In the genomic region with DNA sequence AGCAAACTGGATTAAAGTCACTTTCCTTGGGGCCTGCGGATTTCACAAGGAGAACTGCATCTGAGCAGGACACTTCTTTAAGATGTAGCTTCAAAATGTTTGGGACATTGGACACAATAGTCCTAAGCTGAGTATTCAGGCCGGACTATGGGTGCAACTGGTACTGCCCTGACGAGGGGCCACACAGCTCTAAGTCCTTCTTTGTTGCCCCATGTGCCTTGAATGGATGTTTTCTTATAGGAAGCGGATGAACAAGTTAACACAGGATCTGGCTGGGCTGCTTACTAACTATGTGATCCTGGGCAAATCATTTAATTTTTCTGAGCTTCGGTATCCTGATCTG, we compare ENCODE assay signal across 15 cellular contexts.
DNase-seq lines count a peak whose midpoint lies in the region; ATAC-seq, FAIRE-seq and TF ChIP-seq lines count a peak whose summit lies in the region.
"Had no signal": no experiment of that assay in that cellular context is flagged by ENCODE, and none has a peak within 500 bp of the region (broad histone marks: within the 10 kb centered on the region; RNA-seq: fewer than 3 reads in every experiment).

No MANE protein-coding gene starts in this region.

- H4K20me1 ChIP-seq in H9 (ENCODE audit: control insufficient read depth, insufficient read depth, insufficient read length) = peaks cover 2% of the 10 kb centered on the region

- no peak overlapping the region for H2BK12ac ChIP-seq in H9 (ENCODE audit: insufficient read length, low read depth, low read length)

- H3K79me2 ChIP-seq in H9 (ENCODE audit: insufficient read depth, low read length) = no peaks in the 10 kb centered on the region

- 91% methylated on average over 5 of the region's 5 CpGs for WGBS in A549 (ENCODE audit: missing lambda C conversion rate)
- no CpG with 5 or more reads among the region's 5 CpGs for WGBS in H9 (ENCODE audit: extremely low coverage, insufficient read length, low lambda C conversion rate)

- FAIRE-seq in A549 (lab: Jason Lieb, UNC) = no peak

- H3K9me3 Mint-ChIP-seq in Calu3 (ENCODE audit: low read depth, unreplicated experiment) (no peaks in the 10 kb centered on the region), endothelial cell (ENCODE audit: unreplicated experiment) (no peaks in the 10 kb centered on the region), H9 (no peaks in the 10 kb centered on the region)
- H3K9me3 Mint-ChIP-seq in activated naive CD8-positive, alpha-beta T cell treated with anti-CD3 and anti-CD28 coated beads, Interleukin-2, amount 50 U/mL, for 24 hours = no peaks in the 10 kb centered on the region
- H3K9me3 Mint-ChIP-seq: CD8-positive, alpha-beta T cell; stimulated activated naive CD8-positive, alpha-beta T cell treated with anti-CD3 and anti-CD28 coated beads, Interleukin-15, amount 100 ng/mL, for 72 hours; T-helper 1 cell treated with Interleukin-12 subunit alpha and Interleukin-12 subunit beta and Interleukin-4 antibody, amounts not matched to agents 30 μg/mL and 1 μg/mL, for 36 hours had no signal

- H3K36me3 Mint-ChIP-seq in Calu3 (ENCODE audit: insufficient read depth, unreplicated experiment) = peaks cover 98% of the 10 kb centered on the region
- peaks cover 64% of the 10 kb centered on the region for H3K36me3 Mint-ChIP-seq in activated naive CD8-positive, alpha-beta T cell treated with anti-CD3 and anti-CD28 coated beads, Interleukin-2, amount 50 U/mL, for 24 hours (ENCODE audit: low read depth)
- no peaks in the 10 kb centered on the region for H3K36me3 Mint-ChIP-seq in endothelial cell (ENCODE audit: low read depth, unreplicated experiment)
- H3K36me3 Mint-ChIP-seq in H9 (ENCODE audit: insufficient read depth in 1 of 3, low read depth in 3 of 3) = no peaks in the 10 kb centered on the region; a peak in 1 of 7 replicates

- peaks cover 98% of the 10 kb centered on the region for H3K36me3 ChIP-seq in lower lobe of right lung

- no peaks in the 10 kb centered on the region for H3K27me3 Mint-ChIP-seq in Calu3 (ENCODE audit: unreplicated experiment)
- no peaks in the 10 kb centered on the region for H3K27me3 Mint-ChIP-seq in activated naive CD8-positive, alpha-beta T cell treated with anti-CD3 and anti-CD28 coated beads, Interleukin-2, amount 50 U/mL, for 24 hours
- H3K27me3 Mint-ChIP-seq in endothelial cell (ENCODE audit: unreplicated experiment) = peaks cover 2% of the 10 kb centered on the region
- H3K27me3 Mint-ChIP-seq in H9 (ENCODE audit: low read depth) = no peaks in the 10 kb centered on the region
- H3K27me3 Mint-ChIP-seq: stimulated activated naive CD8-positive, alpha-beta T cell treated with anti-CD3 and anti-CD28 coated beads, Interleukin-15, amount 100 ng/mL, for 72 hours had no signal

- no peak overlapping the region for H2BK20ac ChIP-seq in H9 (ENCODE audit: low read depth, low read length, poor library complexity, severe bottlenecking)

- POLR2A ChIA-PET in A549 (lab: Yijun Ruan, JAX) = no interaction called here

- H3K4me2 ChIP-seq in A549 (no peak overlapping the region; the same call in 2 of the 3 replicates), H9 (ENCODE audit: insufficient read depth, insufficient read length, low read length) (no peak overlapping the region)

- no peak for TF ChIP-seq POLR2A in A549 (IDR thresholded peaks at IDR 0.05; ENCODE audit: low read length)

- H3K9me3 ChIP-seq in A549 (no peaks in the 10 kb centered on the region), lower lobe of right lung (no peaks in the 10 kb centered on the region), H9 (ENCODE audit: control insufficient read depth, low read depth, low read length) (no peaks in the 10 kb centered on the region)
- H3K9me3 ChIP-seq: mucosa of descending colon had no signal

- intact Hi-C loops in Calu3 (cut with micrococcal nuclease; ENCODE audit: unreplicated experiment) = no loop called here
- intact Hi-C loops in lower lobe of right lung (cut with DNase I) = no loop called here

- H3K4me3 Mint-ChIP-seq in Calu3 (ENCODE audit: low read depth, unreplicated experiment) (no peak overlapping the region), endothelial cell (ENCODE audit: unreplicated experiment) (no peak overlapping the region), H9 (no peak overlapping the region)
- no peak overlapping the region for H3K4me3 Mint-ChIP-seq in activated naive CD8-positive, alpha-beta T cell treated with anti-CD3 and anti-CD28 coated beads, Interleukin-2, amount 50 U/mL, for 24 hours
- H3K4me3 Mint-ChIP-seq: CD8-positive, alpha-beta T cell; stimulated activated naive CD8-positive, alpha-beta T cell treated with anti-CD3 and anti-CD28 coated beads, Interleukin-15, amount 100 ng/mL, for 72 hours; T-helper 1 cell treated with Interleukin-12 subunit alpha and Interleukin-12 subunit beta and Interleukin-4 antibody, amounts not matched to agents 30 μg/mL and 1 μg/mL, for 36 hours had no signal

- H3K79me1 ChIP-seq in H9 (ENCODE audit: insufficient read depth, low read depth, low read length, poor library complexity, severe bottlenecking) = no peaks in the 10 kb centered on the region

- ATAC-seq in A549 (no peak), lower lobe of right lung (no peak), HG03571 (IDR thresholded peaks at IDR 0.05; ENCODE audit: unreplicated experiment) (no peak)
- ATAC-seq in activated naive CD8-positive, alpha-beta T cell treated with anti-CD3 and anti-CD28 coated beads, Interleukin-2, amount 50 U/mL, for 24 hours = no peak
- ATAC-seq: CD8-positive, alpha-beta T cell; mucosa of descending colon; stimulated activated naive CD8-positive, alpha-beta T cell treated with anti-CD3 and anti-CD28 coated beads, Interleukin-15, amount 100 ng/mL, for 72 hours had no signal

- no peak overlapping the region for H2AFZ ChIP-seq in H9 (ENCODE audit: low read length)

- DNase-seq in A549 (ENCODE audit: low read depth in 1 of 2, low spot score in 1 of 2) (no peak), Calu3 (no peak), lower lobe of right lung (no peak), endothelial cell (ENCODE audit: low spot score) (no peak), EL (no peak), H9 (no peak)
- no peak for DNase-seq in activated naive CD8-positive, alpha-beta T cell treated with anti-CD3 and anti-CD28 coated beads, Interleukin-2, amount 50 U/mL, for 24 hours
- DNase-seq: CD8-positive, alpha-beta T cell; Karpas-422; mucosa of descending colon; NCI-H2029; stimulated activated CD4-positive, alpha-beta T cell treated with anti-CD3 and anti-CD28 coated beads, Interleukin-4, amount 100 ng/mL, for 1 hour; stimulated activated naive CD8-positive, alpha-beta T cell treated with anti-CD3 and anti-CD28 coated beads, Interleukin-15, amount 100 ng/mL, for 72 hours had no signal

- H2BK15ac ChIP-seq in H9 (ENCODE audit: low read depth, low read length) = no peak overlapping the region

- no peak overlapping the region for H3K9ac ChIP-seq in H9 (ENCODE audit: extremely low read depth, insufficient read length, low read length)

- H2BK5ac ChIP-seq in H9 (ENCODE audit: insufficient read length, low read length) = no peak overlapping the region

- no peak for TF ChIP-seq RAD21 in A549 (conservative IDR thresholded peaks at IDR 0.05 in 1 of 2, IDR thresholded peaks at IDR 0.05 in 1 of 2)

- H3K27ac ChIP-seq in A549 (peak overlapping the region; percentile 94; a peak in 5 of 6 replicates), lower lobe of right lung (peak overlapping the region; percentile 21), H9 (ENCODE audit: insufficient read length, low read depth, low read length) (no peak overlapping the region)

- no peak overlapping the region for H2BK120ac ChIP-seq in H9 (ENCODE audit: low read depth, low read length, poor library complexity, severe bottlenecking)

- no peak overlapping the region for H2AK5ac ChIP-seq in H9 (ENCODE audit: insufficient read length, low read length)

- no peak overlapping the region for H3K56ac ChIP-seq in H9 (ENCODE audit: insufficient read length, low read depth, low read length)

- H3K4me1 Mint-ChIP-seq in Calu3 (ENCODE audit: low read depth, unreplicated experiment) (peaks cover 62% of the 10 kb centered on the region), endothelial cell (ENCODE audit: unreplicated experiment) (no peaks in the 10 kb centered on the region), H9 (peaks cover 21 to 24% of the 10 kb centered on the region in 2 experiments)
- H3K4me1 Mint-ChIP-seq in activated naive CD8-positive, alpha-beta T cell treated with anti-CD3 and anti-CD28 coated beads, Interleukin-2, amount 50 U/mL, for 24 hours = peaks cover 36% of the 10 kb centered on the region

- no peak overlapping the region for H3K4ac ChIP-seq in H9 (ENCODE audit: low read depth, low read length)

- H3K18ac ChIP-seq in H9 (ENCODE audit: insufficient read length, low read depth, low read length) = no peak overlapping the region

- no peak overlapping the region for H4K91ac ChIP-seq in H9 (ENCODE audit: insufficient read length, low read depth, low read length)

- no peak overlapping the region for H3T11ph ChIP-seq in H9 (ENCODE audit: low read length)

- H3K27ac Mint-ChIP-seq in Calu3 (ENCODE audit: unreplicated experiment) = peak overlapping the region; percentile 78
- H3K27ac Mint-ChIP-seq in activated naive CD8-positive, alpha-beta T cell treated with anti-CD3 and anti-CD28 coated beads, Interleukin-2, amount 50 U/mL, for 24 hours = peak overlapping the region; percentile 66
- H3K27ac Mint-ChIP-seq in endothelial cell (ENCODE audit: unreplicated experiment) = no peak overlapping the region
- H3K27ac Mint-ChIP-seq in H9 = no peak overlapping the region
- H3K27ac Mint-ChIP-seq: CD8-positive, alpha-beta T cell had no signal

- no peak for TF ChIP-seq CTCF in A549 (IDR thresholded peaks at IDR 0.05)
- no peak for TF ChIP-seq CTCF in Calu3 (IDR thresholded peaks at IDR 0.05; ENCODE audit: unreplicated experiment)
- no peak for TF ChIP-seq CTCF in lower lobe of right lung (IDR thresholded peaks at IDR 0.05)
- no peak for TF ChIP-seq CTCF in endothelial cell (IDR thresholded peaks at IDR 0.05; ENCODE audit: unreplicated experiment)
- TF ChIP-seq CTCF in H9 (conservative IDR thresholded peaks at IDR 0.05) = no peak

- H3K4me3 ChIP-seq in A549 (no peak overlapping the region), lower lobe of right lung (no peak overlapping the region)
- H3K4me3 ChIP-seq: mucosa of descending colon had no signal

- no peak overlapping the region for H3K14ac ChIP-seq in H9 (ENCODE audit: insufficient read depth, low read length)

- no peak overlapping the region for H4K5ac ChIP-seq in H9 (ENCODE audit: insufficient read length, low read depth, low read length)

- H3K27me3 ChIP-seq in lower lobe of right lung (ENCODE audit: low read depth) = no peaks in the 10 kb centered on the region
- H3K27me3 ChIP-seq in H9 (ENCODE audit: insufficient read depth, low read length) = no peaks in the 10 kb centered on the region

- BruUV-seq in Calu3 (replicated peaks; lab: Mats Ljungman, UMichigan) = no TSS peak

- H4K8ac ChIP-seq in H9 (replicated peaks; ENCODE audit: insufficient read length, low read depth, low read length) = no peak overlapping the region

- peaks cover 99% of the 10 kb centered on the region for H3K4me1 ChIP-seq in A549
- peaks cover 50% of the 10 kb centered on the region for H3K4me1 ChIP-seq in lower lobe of right lung
- peaks cover 6% of the 10 kb centered on the region for H3K4me1 ChIP-seq in H9 (ENCODE audit: insufficient read depth, low read length)

- H3K23ac ChIP-seq in H9 (ENCODE audit: insufficient read length, low read depth, low read length) = no peak overlapping the region

- CTCF ChIA-PET in A549 (lab: Yijun Ruan, JAX) (interaction anchor here (1.0 to 11.4 kb wide), 5 partner anchors 8 to 125 kb away, joined by 3 to 185 read pairs (median 4); no protein-coding TSS in a partner anchor), Calu3 (lab: Charles Lee) (interaction anchor here (0.9 kb wide), 1 partner anchor 32 kb away, joined by 3 read pairs; no protein-coding TSS in a partner anchor)

- no peak for TF ChIP-seq EP300 in A549 (IDR thresholded peaks at IDR 0.05)

- H3K23me2 ChIP-seq in H9 (ENCODE audit: insufficient read length, low read depth, low read length, poor library complexity, severe bottlenecking) = no peaks in the 10 kb centered on the region

Comparison
In these comparisons a context has a peak if more than half of its experiments do, and no peak if none do; other contexts are left out.
1. H3K27ac Mint-ChIP-seq: peak in Calu3 (single experiment) and activated naive CD8-positive, alpha-beta T cell treated with anti-CD3 and anti-CD28 coated beads, Interleukin-2, amount 50 U/mL, for 24 hours (single experiment); none in endothelial cell (single experiment) and H9 (0 of 3).